ENCODE assay signal across 8 cellular contexts in the genomic region with DNA sequence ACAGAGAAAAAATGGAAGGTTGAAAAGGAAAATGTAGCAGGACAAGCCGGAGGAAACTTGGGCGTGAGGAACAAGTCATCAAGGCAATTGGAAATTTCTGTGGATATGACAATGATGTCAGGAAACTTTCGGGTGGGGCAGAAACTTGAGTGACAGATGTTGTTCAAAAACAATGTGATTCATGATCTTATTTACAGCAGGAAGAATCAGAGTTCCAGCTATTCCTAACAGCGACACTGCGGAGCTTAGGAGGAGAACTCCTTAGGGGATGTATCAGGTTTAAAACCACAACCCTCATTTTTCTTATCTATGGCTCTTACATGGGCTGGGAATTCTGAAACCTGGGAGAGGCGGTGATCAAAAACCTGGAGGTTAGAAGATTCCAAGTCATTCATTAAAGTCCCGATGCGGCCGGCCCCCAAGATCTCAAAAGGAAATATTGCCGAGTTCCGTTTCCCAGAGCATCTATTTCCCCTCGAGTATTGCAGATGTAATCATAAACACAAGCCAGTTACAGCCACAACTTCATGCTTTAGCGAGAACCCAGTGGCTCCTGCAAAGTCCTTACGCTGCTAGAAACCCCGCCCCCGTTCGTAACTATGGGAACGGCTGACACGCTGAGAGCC. TPM values are rescaled to one million over a fixed set of nuclear protein-coding genes. Genes with fewer than 3 reads are reported as not detected.
DNase-seq lines count a peak whose midpoint lies in the region; ATAC-seq and TF ChIP-seq lines count a peak whose summit lies in the region.

No MANE protein-coding gene starts in this region.

- no peak for TF ChIP-seq POLR2A in adrenal gland (IDR thresholded peaks at IDR 0.05)
- TF ChIP-seq POLR2A in testis (IDR thresholded peaks at IDR 0.05) = no peak

- no peaks in the 10 kb centered on the region for H3K27me3 Mint-ChIP-seq in activated CD4-positive, alpha-beta T cell treated with anti-CD3 and anti-CD28 coated beads for 36 hours

- 2 to 4% (median 3%) methylated on average over 18 to 19 of the region's 19 CpGs for WGBS in adrenal gland, 4 donors
- WGBS in testis, 2 donors = 2 to 3% methylated on average over 16 to 19 of the region's 19 CpGs

- peaks cover 20% of the 10 kb centered on the region for H3K4me1 Mint-ChIP-seq in activated CD4-positive, alpha-beta T cell treated with anti-CD3 and anti-CD28 coated beads for 36 hours

- ATAC-seq in activated CD4-positive, alpha-beta T cell treated with anti-CD3 and anti-CD28 coated beads for 36 hours = no peak

- H3K27me3 ChIP-seq in adrenal gland (no peaks in the 10 kb centered on the region), layer of hippocampus (ENCODE audit: control insufficient read depth, insufficient read depth, low read length) (no peaks in the 10 kb centered on the region), testis (no peaks in the 10 kb centered on the region)

- CTCF ChIA-PET in activated CD4-positive, alpha-beta T cell treated with anti-CD3 and anti-CD28 coated beads for 36 hours (lab: Charles Lee) = interaction anchor here (0.6 kb wide), 2 partner anchors 27 to 554 kb away, joined by 3 to 5 read pairs; no protein-coding TSS in a partner anchor

- peak overlapping the region; percentile 70 for H3K4me3 Mint-ChIP-seq in activated CD4-positive, alpha-beta T cell treated with anti-CD3 and anti-CD28 coated beads for 36 hours

- H3K4me1 ChIP-seq in adrenal gland (replicated peaks in 1 of 2) = peaks cover 12 to 39% of the 10 kb centered on the region in 2 donors
- H3K4me1 ChIP-seq in testis = peaks cover 4% of the 10 kb centered on the region

- H3K27ac ChIP-seq in adrenal gland (peak overlapping the region; percentile 26 to 78 (median 51)), layer of hippocampus (ENCODE audit: low read depth, low read length) (peak overlapping the region; percentile 55), testis (peak overlapping the region in 1 of 2 donors; percentile 78)

- H3K4me3 ChIP-seq in adrenal gland (peak overlapping the region in 2 of 4 donors; percentile 9 to 42), testis (peak overlapping the region; percentile 45 to 91)

- H3K36me3 Mint-ChIP-seq in activated CD4-positive, alpha-beta T cell treated with anti-CD3 and anti-CD28 coated beads for 36 hours (ENCODE audit: low read depth) = no peaks in the 10 kb centered on the region

- no peak for TF ChIP-seq CTCF in adrenal gland (IDR thresholded peaks at IDR 0.05)
- TF ChIP-seq CTCF in testis (IDR thresholded peaks at IDR 0.05) = no peak

- no peak for DNase-seq in activated CD4-positive, alpha-beta T cell treated with anti-CD3 and anti-CD28 coated beads for 36 hours
- DNase-seq in activated CD4-positive, alpha-beta T cell treated with anti-CD3 and anti-CD28 coated beads for 4 hours = no peak
- DNase-seq in adrenal gland (peak in 1 of 7 donors; percentile 57), testis (no peak), NCI-H524 treated with DMSO at 0.1 percent for 48 hours (lab: John Stamatoyannopoulos, UW) (no peak), DMS153 (lab: John Stamatoyannopoulos, UW) (no peak), NCI-H82 (lab: John Stamatoyannopoulos, UW) (no peak)

- H3K36me3 ChIP-seq in adrenal gland (replicated peaks in 1 of 2) (no peaks in the 10 kb centered on the region), testis (ENCODE audit: low read depth, missing control alignments) (no peaks in the 10 kb centered on the region)

- no peaks in the 10 kb centered on the region for H3K9me3 Mint-ChIP-seq in activated CD4-positive, alpha-beta T cell treated with anti-CD3 and anti-CD28 coated beads for 36 hours (ENCODE audit: low read depth)

- H3K27ac Mint-ChIP-seq in activated CD4-positive, alpha-beta T cell treated with anti-CD3 and anti-CD28 coated beads for 36 hours = peak overlapping the region; percentile 70

- POLR2A ChIA-PET in activated CD4-positive, alpha-beta T cell treated with anti-CD3 and anti-CD28 coated beads for 36 hours (lab: Charles Lee) = no interaction called here

- intact Hi-C loops in activated CD4-positive, alpha-beta T cell treated with anti-CD3 and anti-CD28 coated beads for 36 hours (cut with DNase I, micrococcal nuclease) = loop anchor here in 1 of 2 experiments (1.0 to 2.0 kb wide), 2 partner anchors 51 to 689 kb away; a partner anchor contains a TSS
- intact Hi-C loops in adrenal gland (cut with DNase I) (no loop called here), testis (cut with DNase I; ENCODE audit: low total_unique reads) (no loop called here)

- H3K9me3 ChIP-seq in adrenal gland (replicated peaks in 1 of 3) (no peaks in the 10 kb centered on the region), testis (no peaks in the 10 kb centered on the region)

RNA-seq across cellular contexts. Expression of a gene that starts 0.7 kb away (rescaled TPM):
- total RNA-seq in activated CD4-positive, alpha-beta T cell treated with anti-CD3 and anti-CD28 coated beads for 36 hours = 1 to 10 TPM in 1 of 2 experiments, under 1 TPM in 1; 0.88 to 1.1 TPM
- total RNA-seq in adrenal gland = 10 to 100 TPM; 18.1 to 38.7 (median 24.8) TPM
- polyA plus RNA-seq in adrenal gland = 10 to 100 TPM; 15.1 to 30.0 (median 23.8) TPM
- 10 to 100 TPM; 37.0 to 54.2 TPM for total RNA-seq in testis
- polyA plus RNA-seq in testis (ENCODE audit: insufficient read depth, low read depth, low replicate concordance) = 28.3 TPM

Comparison
In these comparisons a context has a peak if more than half of its experiments do, and no peak if none do; other contexts are left out.
1. RNA of a gene that starts 0.7 kb away (total RNA-seq): 37.0 to 54.2 TPM in testis and 18.1 to 38.7 TPM in adrenal gland; 0.88 to 1.1 TPM in activated CD4-positive, alpha-beta T cell treated with anti-CD3 and anti-CD28 coated beads for 36 hours; every median in the first group is over 4 times any median in the second.